ENCODE assay signal across 8 cellular contexts in the genomic region with DNA sequence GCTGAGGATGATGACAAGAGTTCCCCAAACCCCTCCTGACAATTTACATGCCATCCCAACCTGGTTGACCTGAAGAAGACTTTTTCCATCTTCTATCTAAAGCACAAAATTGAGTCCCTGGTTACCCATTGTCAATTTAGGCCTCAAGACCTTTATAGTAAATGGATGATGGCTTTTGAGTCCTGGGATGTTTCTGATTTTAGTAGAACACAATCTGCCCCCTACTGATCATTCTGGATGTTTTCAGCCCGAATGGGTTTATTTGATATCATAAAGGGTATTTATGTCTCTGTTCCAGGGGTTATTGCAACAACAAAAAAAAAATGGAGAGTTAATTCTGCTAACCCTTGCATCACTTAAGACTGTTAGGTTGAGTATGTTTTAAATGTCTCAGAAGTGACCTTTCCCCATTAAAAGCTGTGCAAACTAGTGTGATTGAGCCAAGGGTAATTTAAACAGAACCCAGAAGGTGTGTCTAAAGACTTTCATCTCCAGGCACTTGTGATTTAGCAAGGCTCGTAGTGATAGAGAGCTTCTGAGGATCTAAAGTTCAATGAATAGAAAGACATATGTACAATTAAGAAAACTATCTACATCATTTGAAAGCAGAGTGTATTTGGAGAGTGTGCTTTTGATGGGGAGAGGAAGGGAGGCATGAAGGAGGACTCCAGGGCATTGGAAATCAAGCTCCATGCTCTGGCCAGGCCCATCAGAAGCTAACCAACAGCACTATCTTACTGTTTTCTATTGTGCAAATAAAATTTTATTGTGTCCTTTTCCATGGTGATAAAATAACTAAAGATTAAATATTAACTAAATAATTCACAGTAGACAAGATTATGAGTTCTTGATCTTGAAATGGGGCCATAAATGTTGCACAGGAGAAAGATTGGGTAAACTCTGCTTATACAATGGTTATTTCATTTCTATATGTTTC.
A peak's percentile ranks its signal among the peaks of the same experiment; 100 is the strongest.
DNase-seq lines count a peak whose midpoint lies in the region; ATAC-seq and TF ChIP-seq lines count a peak whose summit lies in the region.

No MANE protein-coding gene starts in this region.

- H3K18ac ChIP-seq in neuronal stem cell (ENCODE audit: low read length), result no peak overlapping the region

- H3K14ac ChIP-seq in neuronal stem cell (ENCODE audit: low read length), result no peak overlapping the region

- H3K9me3 Mint-ChIP-seq in Caco-2 (ENCODE audit: unreplicated experiment), result no peaks in the 10 kb centered on the region

- H3K27me3 ChIP-seq in Caco-2 (replicated peaks; ENCODE audit: control insufficient read depth, insufficient read depth, low read length), result no peaks in the 10 kb centered on the region
- no peaks in the 10 kb centered on the region for H3K27me3 ChIP-seq in adrenal gland
- no peaks in the 10 kb centered on the region for H3K27me3 ChIP-seq in neuronal stem cell (ENCODE audit: control insufficient read depth in 3 of 3, insufficient read depth in 3 of 3, low read depth in 1 of 3, low read length in 3 of 3)

- no peak overlapping the region for H2AK5ac ChIP-seq in neuronal stem cell (ENCODE audit: low read depth, low read length)

- CTCF ChIA-PET in Caco-2 (lab: Charles Lee), result interaction anchor here (0.7 to 1.7 kb wide), 8 partner anchors 8 to 369 kb away, joined by 3 to 5 read pairs (median 4); no protein-coding TSS in a partner anchor
- CTCF ChIA-PET in HEK293T (lab: Yijun Ruan, JAX), result interaction anchor here (0.9 to 1.2 kb wide), 2 partner anchors 357 to 359 kb away, joined by 5 to 6 read pairs; no protein-coding TSS in a partner anchor

- intact Hi-C loops in Caco-2 (cut with micrococcal nuclease; ENCODE audit: unreplicated experiment) (loop anchor here (1.0 to 5.0 kb wide), 6 partner anchors 21 to 358 kb away; a partner anchor contains a TSS), adrenal gland (cut with DNase I) (no loop called here)

- 61 to 67% (median 64%) methylated on average over 2 of the region's 2 CpGs for WGBS in adrenal gland, 4 donors
- WGBS in neuronal stem cell (ENCODE audit: extremely low coverage in 2 of 2, insufficient read length in 2 of 2, insufficient replicate concordance in 1 of 2), 2 donors, result no CpG with 5 or more reads among the region's 2 CpGs

- no peak overlapping the region for H3K9ac ChIP-seq in neuronal stem cell (ENCODE audit: low read depth, low read length, poor library complexity)

- H3K4ac ChIP-seq in neuronal stem cell (ENCODE audit: low read length), result no peak overlapping the region

- ATAC-seq in left lobe of liver (peak; percentile 71), GM18858 (IDR thresholded peaks at IDR 0.05; ENCODE audit: unreplicated experiment) (no peak)

- TF ChIP-seq CTCF in Caco-2 (IDR thresholded peaks at IDR 0.05; ENCODE audit: insufficient read depth in 1 of 2, low read depth in 1 of 2, low read length in 1 of 2, severe bottlenecking in 1 of 2, unreplicated experiment in 1 of 2) (peak; percentile 39 to 47), adrenal gland (IDR thresholded peaks at IDR 0.05) (peak in 4 of 6 experiments; percentile 38 to 43 (median 42))

- H3K4me1 Mint-ChIP-seq in Caco-2 (ENCODE audit: low read depth, unreplicated experiment), result peaks cover 18% of the 10 kb centered on the region

- no peaks in the 10 kb centered on the region for H3K79me1 ChIP-seq in neuronal stem cell (ENCODE audit: low read depth, low read length)

- H3K4me3 ChIP-seq in Caco-2 (ENCODE audit: low read depth, low read length) (no peak overlapping the region), adrenal gland (no peak overlapping the region), neuronal stem cell (ENCODE audit: low read length in 2 of 2) (no peak overlapping the region)

- H3K36me3 ChIP-seq in Caco-2 (ENCODE audit: control insufficient read depth, insufficient read depth, low read length), result no peaks in the 10 kb centered on the region
- H3K36me3 ChIP-seq in adrenal gland (replicated peaks in 1 of 2), result no peaks in the 10 kb centered on the region
- no peaks in the 10 kb centered on the region for H3K36me3 ChIP-seq in neuronal stem cell (replicated peaks in 1 of 2; ENCODE audit: control insufficient read depth in 2 of 2, insufficient read depth in 2 of 2, low read length in 2 of 2)

- no peak overlapping the region for H3K4me2 ChIP-seq in neuronal stem cell (ENCODE audit: insufficient read depth, low read length, poor library complexity, severe bottlenecking)

- no peak overlapping the region for H2BK120ac ChIP-seq in neuronal stem cell (ENCODE audit: low read depth, low read length)

- no peak overlapping the region for H4K8ac ChIP-seq in neuronal stem cell (ENCODE audit: low read depth, low read length)

- no peak overlapping the region for H3K27ac ChIP-seq in adrenal gland
- no peak overlapping the region for H3K27ac ChIP-seq in neuronal stem cell (replicated peaks; ENCODE audit: low read length)

- DNase-seq in Caco-2 (peak; percentile 64 to 79), HEK293T (ENCODE audit: extremely low spot score) (peak; percentile 14), adrenal gland (no peak), left lobe of liver (ENCODE audit: low spot score) (no peak), neuronal stem cell (ENCODE audit: low spot score) (no peak), epidermal melanocyte (ENCODE audit: insufficient read length, low spot score) (no peak), SKM-1 (lab: John Stamatoyannopoulos, UW; ENCODE audit: unreplicated experiment) (no peak)

- H3K9me3 ChIP-seq in Caco-2, result no peaks in the 10 kb centered on the region; the same call in 1 of the 2 replicates
- H3K9me3 ChIP-seq in adrenal gland (replicated peaks in 1 of 3), result no peaks in the 10 kb centered on the region
- no peaks in the 10 kb centered on the region for H3K9me3 ChIP-seq in neuronal stem cell (replicated peaks in 1 of 2; ENCODE audit: control insufficient read depth in 2 of 2, insufficient read depth in 1 of 2, low read depth in 1 of 2, low read length in 2 of 2)

- H4K91ac ChIP-seq in neuronal stem cell (ENCODE audit: low read depth, low read length, poor library complexity), result no peak overlapping the region

- no peak overlapping the region for H2BK12ac ChIP-seq in neuronal stem cell (ENCODE audit: low read length)

- peaks cover 38% of the 10 kb centered on the region for H3K4me1 ChIP-seq in Caco-2
- H3K4me1 ChIP-seq in adrenal gland (replicated peaks in 1 of 2), result no peaks in the 10 kb centered on the region
- H3K4me1 ChIP-seq in neuronal stem cell (ENCODE audit: control insufficient read depth in 2 of 2, insufficient read depth in 1 of 2, low read depth in 1 of 2, low read length in 2 of 2), result peaks cover 0 to 2% of the 10 kb centered on the region in 2 donors

- H3K4me3 Mint-ChIP-seq in Caco-2 (ENCODE audit: unreplicated experiment), result peak overlapping the region; percentile 8

- no peak for TF ChIP-seq POLR2A in adrenal gland (IDR thresholded peaks at IDR 0.05)

- H3K23ac ChIP-seq in neuronal stem cell (ENCODE audit: low read depth, low read length, poor library complexity), result no peak overlapping the region

- no TSS peak for BruUV-seq in Caco-2 (replicated peaks; lab: Mats Ljungman, UMichigan)

- H2BK5ac ChIP-seq in neuronal stem cell (ENCODE audit: low read length), result no peak overlapping the region

- H2AFZ ChIP-seq in neuronal stem cell (ENCODE audit: low read length), result no peak overlapping the region

- peak overlapping the region; percentile 67 for H3K27ac Mint-ChIP-seq in Caco-2 (ENCODE audit: unreplicated experiment)

- H3K27me3 Mint-ChIP-seq in Caco-2 (ENCODE audit: insufficient read depth, unreplicated experiment), result no peaks in the 10 kb centered on the region

- POLR2A ChIA-PET in Caco-2 (lab: Charles Lee), result no interaction called here
- POLR2A ChIA-PET in HEK293T (lab: Yijun Ruan, JAX), result no interaction called here

- no peaks in the 10 kb centered on the region for H3K36me3 Mint-ChIP-seq in Caco-2 (ENCODE audit: insufficient read depth, unreplicated experiment)

- H2BK15ac ChIP-seq in neuronal stem cell (ENCODE audit: low read length), result no peak overlapping the region

TF ChIP-seq in HEK293T, 16 proteins besides CTCF, POLR2A, EP300 and RAD21:
- TF ChIP-seq ELF4 (IDR thresholded peaks at IDR 0.05) (no peak), FOXM1 (IDR thresholded peaks at IDR 0.05; ENCODE audit: borderline replicate concordance) (no peak), BHLHE40 (IDR thresholded peaks at IDR 0.05; ENCODE audit: borderline replicate concordance) (no peak), L3MBTL2 (conservative IDR thresholded peaks at IDR 0.05) (no peak), ARNT (IDR thresholded peaks at IDR 0.05) (no peak), SP1 (IDR thresholded peaks at IDR 0.05) (no peak), ZNF384 (IDR thresholded peaks at IDR 0.05) (no peak), TARDBP (IDR thresholded peaks at IDR 0.05) (no peak), FOXA1 (IDR thresholded peaks at IDR 0.05) (no peak)
- TF ChIP-seq, protein P1, sequence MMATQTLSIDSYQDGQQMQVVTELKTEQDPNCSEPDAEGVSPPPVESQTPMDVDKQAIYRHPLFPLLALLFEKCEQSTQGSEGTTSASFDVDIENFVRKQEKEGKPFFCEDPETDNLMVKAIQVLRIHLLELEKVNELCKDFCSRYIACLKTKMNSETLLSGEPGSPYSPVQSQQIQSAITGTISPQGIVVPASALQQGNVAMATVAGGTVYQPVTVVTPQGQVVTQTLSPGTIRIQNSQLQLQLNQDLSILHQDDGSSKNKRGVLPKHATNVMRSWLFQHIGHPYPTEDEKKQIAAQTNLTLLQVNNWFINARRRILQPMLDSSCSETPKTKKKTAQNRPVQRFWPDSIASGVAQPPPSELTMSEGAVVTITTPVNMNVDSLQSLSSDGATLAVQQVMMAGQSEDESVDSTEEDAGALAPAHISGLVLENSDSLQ (IDR thresholded peaks at IDR 0.05), result no peak

Comparison
In these comparisons a context has a peak if more than half of its experiments do, and no peak if none do; other contexts are left out.
1. DNase-seq: peak in Caco-2 (2 of 2) and HEK293T (single experiment); none in adrenal gland (0 of 7), left lobe of liver (single experiment), neuronal stem cell (single experiment), epidermal melanocyte (single experiment) and SKM-1 (single experiment).